8 cellular contexts compared by ENCODE assay signal in genomic region chr3:170038434-170039110, GRCh38.
A peak's percentile ranks its signal among the peaks of the same experiment; 100 is the strongest.
DNase-seq lines count a peak whose midpoint lies in the region; ATAC-seq and TF ChIP-seq lines count a peak whose summit lies in the region.

No MANE protein-coding gene starts in this region.

- H3K4me3 ChIP-seq in stomach smooth muscle (ENCODE audit: low read length in 2 of 2), result peak overlapping the region; percentile 43 to 66

- H3K27me3 ChIP-seq in stomach smooth muscle (ENCODE audit: control insufficient read depth in 1 of 2, insufficient read depth in 2 of 2, low read length in 2 of 2), result peaks cover 14 to 25% of the 10 kb centered on the region in 2 donors

- in situ Hi-C loops in T47D (cut with HindIII; ENCODE audit: low pct_unique_long_range_greater_than_20kb, low sequenced_read_pairs), result no loop called here

- H3K27ac ChIP-seq in 22Rv1 (0 out of 2 replicates have a peak overlapping the region, but pooled peaks have one; percentile 22), stomach smooth muscle (ENCODE audit: low read length) (no peak overlapping the region)

- ATAC-seq in GM18867 (IDR thresholded peaks at IDR 0.05; ENCODE audit: unreplicated experiment) (peak; percentile 14), HG03460 (IDR thresholded peaks at IDR 0.05; ENCODE audit: unreplicated experiment) (peak; percentile 6)

- peaks cover 15% of the 10 kb centered on the region for H3K4me1 ChIP-seq in stomach smooth muscle (ENCODE audit: control insufficient read depth, insufficient read depth, low read length)

- no peak overlapping the region for H3K9ac ChIP-seq in stomach smooth muscle (ENCODE audit: low read length in 2 of 2)

- no peaks in the 10 kb centered on the region for H3K9me3 ChIP-seq in stomach smooth muscle (ENCODE audit: control insufficient read depth in 2 of 2, low read length in 2 of 2)

- no peaks in the 10 kb centered on the region for H3K36me3 ChIP-seq in stomach smooth muscle (ENCODE audit: control insufficient read depth in 2 of 2, insufficient read depth in 2 of 2, low read length in 2 of 2)

- DNase-seq in T-helper 1 cell (peak in 3 of 5 donors; percentile 8 to 28 (median 12)), T47D (ENCODE audit: low read depth in 1 of 2, low spot score in 1 of 2) (peak; percentile 67 to 77), left kidney (ENCODE audit: low read depth, low spot score) (peak; percentile 54), NCI-H187 treated with DMSO at 0.1 percent for 48 hours (lab: John Stamatoyannopoulos, UW) (no peak)

- no peak; the same call in 1 of the 2 replicates for TF ChIP-seq CTCF in 22Rv1 (IDR thresholded peaks at IDR 0.05)
